Comparison of ENCODE assay signal across 8 cellular contexts in the genomic region with DNA sequence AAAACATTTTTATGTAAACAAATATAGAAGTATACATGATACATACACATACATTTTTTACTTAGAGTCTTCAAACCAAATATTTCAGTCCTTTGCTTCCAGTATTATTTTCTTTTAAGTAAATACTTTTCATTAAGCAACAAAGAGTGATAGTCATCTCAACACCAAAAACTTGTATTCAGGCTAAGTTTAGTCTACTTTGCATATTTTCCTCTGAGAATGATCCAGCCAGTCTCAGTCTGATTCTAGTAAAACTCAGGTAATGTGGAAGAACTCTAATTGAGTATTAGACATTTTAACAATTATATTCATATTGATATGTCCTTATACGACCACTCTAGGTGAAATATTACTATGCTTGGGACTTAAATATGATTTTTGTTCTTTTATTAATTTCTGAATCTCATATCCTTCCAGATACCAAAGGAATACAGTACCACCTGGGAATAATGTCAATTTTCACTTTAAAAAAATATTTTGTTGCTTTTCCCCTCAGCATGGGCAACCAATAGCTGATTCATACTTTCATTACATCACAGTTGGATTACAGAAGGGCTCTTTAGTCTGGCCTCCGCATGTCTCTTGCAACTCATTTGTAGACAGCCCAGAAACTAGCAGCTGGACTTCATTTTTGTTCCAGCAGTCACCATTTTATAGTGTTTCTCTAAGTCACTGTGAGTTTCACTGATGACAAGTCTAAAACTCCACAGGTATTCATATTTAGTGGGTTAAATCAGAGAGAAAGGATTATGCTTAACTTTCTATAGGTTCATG.
DNase-seq lines count a peak whose midpoint lies in the region; ATAC-seq and TF ChIP-seq lines count a peak whose summit lies in the region.

No MANE protein-coding gene starts in this region.

- H3K9me3 ChIP-seq in MG63 = no peaks in the 10 kb centered on the region
- H3K9me3 ChIP-seq in muscle layer of colon (ENCODE audit: low read length) = no peaks in the 10 kb centered on the region

- TF ChIP-seq CTCF in GM06990 (IDR thresholded peaks at IDR 0.05; ENCODE audit: insufficient read depth, low read length, poor library complexity, severe bottlenecking) = no peak

- H3K4me3 Mint-ChIP-seq in activated naive CD8-positive, alpha-beta T cell treated with anti-CD3 and anti-CD28 coated beads, Interleukin-2, amount 50 U/mL, for 24 hours = no peak overlapping the region

- peak; percentile 83 for ATAC-seq in GM21717 (IDR thresholded peaks at IDR 0.05; ENCODE audit: unreplicated experiment)
- no peak for ATAC-seq in activated naive CD8-positive, alpha-beta T cell treated with anti-CD3 and anti-CD28 coated beads, Interleukin-2, amount 50 U/mL, for 24 hours
- no peak for ATAC-seq in esophagus mucosa

- peaks cover 14% of the 10 kb centered on the region for H3K4me1 ChIP-seq in muscle layer of colon (ENCODE audit: insufficient read depth, low read length)

- DNase-seq in GM06990 (ENCODE audit: extremely low read depth, insufficient read length) (peak; percentile 45), MG63 (peak; percentile 19), NAMALWA (ENCODE audit: low spot score) (no peak), UCSD-AML1 (lab: John Stamatoyannopoulos, UW; ENCODE audit: unreplicated experiment) (no peak)
- DNase-seq in activated naive CD8-positive, alpha-beta T cell treated with anti-CD3 and anti-CD28 coated beads, Interleukin-2, amount 50 U/mL, for 24 hours = no peak

- H3K27me3 Mint-ChIP-seq in activated naive CD8-positive, alpha-beta T cell treated with anti-CD3 and anti-CD28 coated beads, Interleukin-2, amount 50 U/mL, for 24 hours = no peaks in the 10 kb centered on the region

- H3K36me3 ChIP-seq in GM06990 (ENCODE audit: control insufficient read depth, insufficient read depth, low read length) (no peaks in the 10 kb centered on the region), MG63 (no peaks in the 10 kb centered on the region), muscle layer of colon (ENCODE audit: insufficient read depth, low read length) (no peaks in the 10 kb centered on the region)

- H3K9me3 Mint-ChIP-seq in activated naive CD8-positive, alpha-beta T cell treated with anti-CD3 and anti-CD28 coated beads, Interleukin-2, amount 50 U/mL, for 24 hours = no peaks in the 10 kb centered on the region

- H3K9ac ChIP-seq in muscle layer of colon (ENCODE audit: low read length) = peak overlapping the region; percentile 7

- H3K27ac ChIP-seq in muscle layer of colon (ENCODE audit: low read depth, low read length) = no peak overlapping the region

- no peaks in the 10 kb centered on the region for H3K36me3 Mint-ChIP-seq in activated naive CD8-positive, alpha-beta T cell treated with anti-CD3 and anti-CD28 coated beads, Interleukin-2, amount 50 U/mL, for 24 hours (ENCODE audit: low read depth)

- no peak overlapping the region for H3K4me3 ChIP-seq in GM06990 (replicated peaks; ENCODE audit: low read depth, low read length)
- H3K4me3 ChIP-seq in MG63 = no peak overlapping the region
- H3K4me3 ChIP-seq in muscle layer of colon (ENCODE audit: low read depth in 1 of 2, low read length in 2 of 2) = no peak overlapping the region

- no peak overlapping the region for H3K27ac Mint-ChIP-seq in activated naive CD8-positive, alpha-beta T cell treated with anti-CD3 and anti-CD28 coated beads, Interleukin-2, amount 50 U/mL, for 24 hours

- H3K27me3 ChIP-seq in GM06990 (replicated peaks; ENCODE audit: control insufficient read depth, insufficient read depth, low read length) (no peaks in the 10 kb centered on the region), MG63 (no peaks in the 10 kb centered on the region), muscle layer of colon (ENCODE audit: control insufficient read depth in 1 of 2, insufficient read depth in 2 of 2, low read length in 2 of 2) (no peaks in the 10 kb centered on the region)

- peaks cover 12% of the 10 kb centered on the region for H3K4me1 Mint-ChIP-seq in activated naive CD8-positive, alpha-beta T cell treated with anti-CD3 and anti-CD28 coated beads, Interleukin-2, amount 50 U/mL, for 24 hours

Comparison
In these comparisons a context has a peak if more than half of its experiments do, and no peak if none do; other contexts are left out.
1. DNase-seq: peak in GM06990 (single experiment) and MG63 (single experiment); none in NAMALWA (single experiment), UCSD-AML1 (single experiment) and activated naive CD8-positive, alpha-beta T cell treated with anti-CD3 and anti-CD28 coated beads, Interleukin-2, amount 50 U/mL, for 24 hours (single experiment).